Comparison of ENCODE assay signal across 11 cellular contexts in the genomic region with DNA sequence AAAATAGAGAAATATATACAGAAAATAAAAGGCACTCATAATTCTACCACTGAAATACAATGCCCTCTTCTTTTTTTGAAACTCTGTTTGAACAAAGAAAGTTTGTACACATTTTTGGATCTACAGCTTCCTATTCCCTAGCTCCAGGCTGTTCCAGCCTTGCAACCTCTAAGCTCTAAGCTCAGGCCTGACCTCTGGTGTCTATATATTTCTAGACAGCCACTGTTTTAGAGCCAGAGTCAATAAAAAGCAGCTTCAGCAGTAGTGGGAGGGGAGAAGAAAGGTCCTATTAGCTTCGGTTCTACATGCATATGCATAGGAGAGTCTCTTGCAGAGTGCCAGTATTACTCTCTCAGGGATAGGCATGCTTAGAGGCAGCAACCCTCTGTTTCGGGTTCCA. TPM values are rescaled to one million over a fixed set of nuclear protein-coding genes. Genes with fewer than 3 reads are reported as not detected.
DNase-seq lines count a peak whose midpoint lies in the region; TF ChIP-seq lines count a peak whose summit lies in the region.
"Had no signal": no experiment of that assay in that cellular context is flagged by ENCODE, and none has a peak within 500 bp of the region (broad histone marks: within the 10 kb centered on the region; RNA-seq: fewer than 3 reads in every experiment).

No MANE protein-coding gene starts in this region.

- H3K4me3 ChIP-seq in testis (no peak overlapping the region), MM.1S (ENCODE audit: low read length) (no peak overlapping the region)
- H3K4me3 ChIP-seq in CD8-positive, alpha-beta memory T cell (ENCODE audit: low read length), result no peak overlapping the region

- H3K4me1 ChIP-seq in testis (no peaks in the 10 kb centered on the region), MM.1S (ENCODE audit: low read length) (no peaks in the 10 kb centered on the region)
- no peaks in the 10 kb centered on the region for H3K4me1 ChIP-seq in CD8-positive, alpha-beta memory T cell (ENCODE audit: insufficient read depth, low read length)

- H3K9me2 ChIP-seq in MM.1S (replicated peaks; ENCODE audit: insufficient read depth, low read length), result no peaks in the 10 kb centered on the region

- no peaks in the 10 kb centered on the region for H3K9me3 Mint-ChIP-seq in CD8-positive, alpha-beta memory T cell
- H3K9me3 Mint-ChIP-seq: CD4-positive, CD25-positive, alpha-beta regulatory T cell had no signal

- CTCF ChIA-PET in CD8-positive, alpha-beta memory T cell (lab: Charles Lee), result interaction anchor here (0.9 kb wide), 1 partner anchor 61 kb away, joined by 3 read pairs; no protein-coding TSS in a partner anchor

- TF ChIP-seq CTCF in testis (IDR thresholded peaks at IDR 0.05), result no peak
- TF ChIP-seq CTCF in MM.1S (IDR thresholded peaks at IDR 0.05; ENCODE audit: low read length), result no peak

- H3K9me3 ChIP-seq in testis (no peaks in the 10 kb centered on the region), MM.1S (replicated peaks; ENCODE audit: insufficient read depth, low read length) (no peaks in the 10 kb centered on the region)
- no peaks in the 10 kb centered on the region for H3K9me3 ChIP-seq in CD8-positive, alpha-beta memory T cell (ENCODE audit: low read length)

- in situ Hi-C loops in SK-MEL-5 (cut with HindIII; ENCODE audit: low pct_unique_long_range_greater_than_20kb, low sequenced_read_pairs), result no loop called here

- H3K9ac ChIP-seq in MM.1S (ENCODE audit: low read length), result no peak overlapping the region

- 72 to 78% methylated on average over 2 of the region's 2 CpGs for WGBS in testis, 2 donors

- H3K27ac ChIP-seq in testis, result no peak overlapping the region
- no peak overlapping the region for H3K27ac ChIP-seq in CD8-positive, alpha-beta memory T cell (ENCODE audit: low read depth, low read length)
- H3K27ac ChIP-seq in MM.1S (ENCODE audit: low read length), result no peak overlapping the region

- intact Hi-C loops in testis (cut with DNase I; ENCODE audit: low total_unique reads), result no loop called here

- H3F3A ChIP-seq in MM.1S (ENCODE audit: insufficient read depth, low read length), result no peaks in the 10 kb centered on the region

- H4K20me1 ChIP-seq in MM.1S (ENCODE audit: insufficient read depth, low read length), result no peaks in the 10 kb centered on the region

- H2AFZ ChIP-seq in MM.1S (ENCODE audit: low read length), result no peak overlapping the region

- no peak overlapping the region for H3K4me3 Mint-ChIP-seq in CD8-positive, alpha-beta memory T cell
- H3K4me3 Mint-ChIP-seq: CD4-positive, CD25-positive, alpha-beta regulatory T cell had no signal

- POLR2A ChIA-PET in CD8-positive, alpha-beta memory T cell (lab: Charles Lee), result no interaction called here

- no peak overlapping the region for H3K4me2 ChIP-seq in MM.1S (ENCODE audit: low read depth, low read length)

- H3K36me3 ChIP-seq in testis (ENCODE audit: low read depth, missing control alignments) (no peaks in the 10 kb centered on the region), MM.1S (replicated peaks; ENCODE audit: insufficient read depth, low read length) (no peaks in the 10 kb centered on the region)
- H3K36me3 ChIP-seq in CD8-positive, alpha-beta memory T cell (ENCODE audit: insufficient read depth, low read length), result no peaks in the 10 kb centered on the region

- TF ChIP-seq POLR2A in testis (IDR thresholded peaks at IDR 0.05), result no peak

- peak; percentile 0 for DNase-seq in NCI-H748 (lab: John Stamatoyannopoulos, UW; ENCODE audit: unreplicated experiment)
- no peak for DNase-seq in NCI-H748 treated with DMSO at 0.1 percent for 48 hours (lab: John Stamatoyannopoulos, UW)
- DNase-seq in SK-MEL-5 (ENCODE audit: low read depth, low spot score), result peak; percentile 75
- peak; percentile 26 for DNase-seq in globus pallidus (ENCODE audit: low spot score)
- DNase-seq in superior temporal gyrus (ENCODE audit: extremely low spot score), result peak; percentile 16
- DNase-seq in testis, result no peak
- DNase-seq in CD8-positive, alpha-beta memory T cell, result no peak
- no peak for DNase-seq in MM.1S
- DNase-seq: activated CD4-positive, alpha-beta T cell treated with anti-CD3 and anti-CD28 coated beads for 4 hours; CD4-positive, CD25-positive, alpha-beta regulatory T cell; NCI-H226 had no signal

- peaks cover 0 to 9% of the 10 kb centered on the region in 2 donors for H3K27me3 Mint-ChIP-seq in CD8-positive, alpha-beta memory T cell
- H3K27me3 Mint-ChIP-seq: CD4-positive, CD25-positive, alpha-beta regulatory T cell had no signal

- H3K27ac Mint-ChIP-seq in CD8-positive, alpha-beta memory T cell, result no peak overlapping the region
- H3K27ac Mint-ChIP-seq: CD4-positive, CD25-positive, alpha-beta regulatory T cell had no signal

- H3K79me2 ChIP-seq in MM.1S (ENCODE audit: low read length), result no peaks in the 10 kb centered on the region

- peaks cover 7 to 56% (median 8%) of the 10 kb centered on the region in 3 donors for H3K36me3 Mint-ChIP-seq in CD8-positive, alpha-beta memory T cell

- H3K27me3 ChIP-seq in testis (no peaks in the 10 kb centered on the region), MM.1S (replicated peaks; ENCODE audit: insufficient read depth, low read length) (no peaks in the 10 kb centered on the region)
- H3K27me3 ChIP-seq in CD8-positive, alpha-beta memory T cell (ENCODE audit: insufficient read depth, low read length, poor library complexity, severe bottlenecking), result no peaks in the 10 kb centered on the region

- H3K4me1 Mint-ChIP-seq in CD8-positive, alpha-beta memory T cell, result no peaks in the 10 kb centered on the region
- H3K4me1 Mint-ChIP-seq: CD4-positive, CD25-positive, alpha-beta regulatory T cell had no signal

RNA-seq across cellular contexts. Expression of a gene that starts 39.7 kb away (rescaled TPM):
- total RNA-seq in SK-MEL-5 (2014; rRNA removed; shearing (Covaris generic)), result not detected in 2 replicates
- not detected in 2 replicates for polyA plus RNA-seq in SK-MEL-5 (2015; cell fraction: cytosol; rRNA removed)
- polyA plus RNA-seq in SK-MEL-5 (2015; cell fraction: nucleus; rRNA removed), result not detected in 2 replicates
- not detected for total RNA-seq in testis
- polyA plus RNA-seq in testis (ENCODE audit: insufficient read depth, low read depth, low replicate concordance), result 6.5 TPM
- not detected for total RNA-seq in CD8-positive, alpha-beta memory T cell
- not detected for polyA plus RNA-seq in CD8-positive, alpha-beta memory T cell
- total RNA-seq: CD4-positive, CD25-positive, alpha-beta regulatory T cell had no signal
- polyA plus RNA-seq: CD4-positive, CD25-positive, alpha-beta regulatory T cell had no signal

RNA-seq across cellular contexts. Expression of a gene that starts 40.1 kb away (rescaled TPM):
- total RNA-seq in SK-MEL-5 (2014; rRNA removed; shearing (Covaris generic)), result 11.7 and 13.7 TPM in 2 replicates
- polyA plus RNA-seq in SK-MEL-5 (2015; cell fraction: cytosol; rRNA removed), result 11.7 and 16.3 TPM in 2 replicates
- polyA plus RNA-seq in SK-MEL-5 (2015; cell fraction: nucleus; rRNA removed), result 13.6 and 17.9 TPM in 2 replicates
- 10 to 100 TPM; 46.0 to 51.9 TPM for total RNA-seq in testis
- 29.4 TPM for polyA plus RNA-seq in testis (ENCODE audit: insufficient read depth, low read depth, low replicate concordance)
- 10 to 100 TPM in 1 of 2 experiments, 1 to 10 TPM in 1; 10.0 to 11.3 TPM for total RNA-seq in CD8-positive, alpha-beta memory T cell
- polyA plus RNA-seq in CD8-positive, alpha-beta memory T cell, result 4.7 TPM

RNA-seq across cellular contexts. Expression of a gene that starts 56.8 kb away (rescaled TPM):
- total RNA-seq in SK-MEL-5 (2014; rRNA removed; shearing (Covaris generic)), result not detected in 2 replicates
- not detected in 2 replicates for polyA plus RNA-seq in SK-MEL-5 (2015; cell fraction: cytosol; rRNA removed)
- polyA plus RNA-seq in SK-MEL-5 (2015; cell fraction: nucleus; rRNA removed), result not detected in 2 replicates
- not detected for total RNA-seq in testis
- not detected for polyA plus RNA-seq in testis (ENCODE audit: insufficient read depth, low read depth, low replicate concordance)
- total RNA-seq in CD8-positive, alpha-beta memory T cell, result not detected
- not detected for polyA plus RNA-seq in CD8-positive, alpha-beta memory T cell
- total RNA-seq: CD4-positive, CD25-positive, alpha-beta regulatory T cell had no signal
- polyA plus RNA-seq: CD4-positive, CD25-positive, alpha-beta regulatory T cell had no signal

Comparison
In these comparisons a context has a peak if more than half of its experiments do, and no peak if none do; other contexts are left out.
1. DNase-seq: peak in NCI-H748 (single experiment), SK-MEL-5 (single experiment), globus pallidus (single experiment) and superior temporal gyrus (single experiment); none in NCI-H748 treated with DMSO at 0.1 percent for 48 hours (single experiment), testis (single experiment), CD8-positive, alpha-beta memory T cell (0 of 5) and MM.1S (single experiment).